In the genomic region with DNA sequence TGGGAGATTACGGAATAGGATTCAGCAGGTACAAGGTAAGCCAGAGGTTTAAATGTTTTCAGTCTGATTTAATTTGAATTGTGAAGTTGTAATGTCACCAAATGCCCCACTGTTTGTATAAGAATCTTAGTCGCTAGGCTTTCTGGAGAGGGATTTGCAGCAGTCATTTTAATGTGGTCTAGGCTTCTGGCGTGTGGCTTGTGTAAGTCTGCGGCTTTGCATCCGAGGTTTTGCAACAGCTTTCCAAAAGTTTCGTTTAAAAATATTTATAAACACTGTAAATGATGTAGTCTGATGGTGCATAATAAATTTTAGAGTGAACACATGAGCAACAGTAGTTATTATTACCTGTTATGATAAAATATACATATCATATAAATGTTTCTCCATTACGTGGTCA, we compare ENCODE assay signal across 28 cellular contexts. TPM values are rescaled to one million over a fixed set of nuclear protein-coding genes. Genes with fewer than 3 reads are reported as not detected.
"Had no signal": no experiment of that assay in that cellular context is flagged by ENCODE, and none has a peak within 500 bp of the region (broad histone marks: within the 10 kb centered on the region; RNA-seq: fewer than 3 reads in every experiment).

No MANE protein-coding gene starts in this region.

- H3K4me3 Mint-ChIP-seq: activated CD8-positive, alpha-beta T cell treated with anti-CD3 and anti-CD28 coated beads for 36 hours; activated naive CD4-positive, alpha-beta T cell treated with anti-CD3 and anti-CD28 coated beads, Interleukin-2, amount 50 U/mL, for 24 hours; activated naive CD8-positive, alpha-beta T cell treated with anti-CD3 and anti-CD28 coated beads, Interleukin-2, amount 50 U/mL, for 24 hours; activated T-cell treated with anti-CD3 and anti-CD28 coated beads, Interleukin-2, amount 50 U/mL, for 4 hours; activated T-helper 17 cell treated with anti-CD3 and anti-CD28 coated beads, Interleukin-2, amount 50 U/mL, for 72 hours; dendritic cell treated with granulocyte-macrophage colony-stimulating factor and Interleukin-4, amounts not matched to agents 40 ng/mL and 50 ng/mL, for 4 days; endodermal cell; natural killer cell treated with Interleukin-12 subunit alpha and Interleukin-12 subunit beta and Interleukin-15 and Interleukin-18, amount 100 ng/mL, for 72 hours; stimulated activated memory B cell treated with anti-CD40 and anti-IgM and Interleukin-4, amounts not matched to agents 10 μg/mL and 1 μg/mL and 100 μg/mL, for 72 hours; stimulated activated naive CD8-positive, alpha-beta T cell treated with anti-CD3 and anti-CD28 coated beads, Interleukin-15, amount 100 ng/mL, for 72 hours; type B pancreatic cell; WTC11 had no signal

- DNase-seq: activated CD4-positive, alpha-beta T cell treated with anti-CD3 and anti-CD28 coated beads, Interleukin-2, amount 50 U/mL, for 1 hour; activated CD8-positive, alpha-beta T cell treated with anti-CD3 and anti-CD28 coated beads for 36 hours; activated gamma-delta T cell treated with Interleukin-2 at 50 U/mL for 16 hours; activated naive CD8-positive, alpha-beta T cell treated with anti-CD3 and anti-CD28 coated beads, Interleukin-2, amount 50 U/mL, for 24 hours; activated T-cell treated with anti-CD3 and anti-CD28 coated beads, Interleukin-2, amount 50 U/mL, for 4 hours; central memory CD4-positive, alpha-beta T cell; endodermal cell; esophagus squamous epithelium; left ventricle myocardium inferior; mucosa of descending colon; right lobe of liver; stimulated activated CD4-positive, alpha-beta T cell treated with anti-CD3 and anti-CD28 coated beads, Interleukin-4, amount 100 ng/mL, for 4 hours; stimulated activated CD8-positive, alpha-beta memory T cell treated with anti-CD3 and anti-CD28 coated beads, Interleukin-4, amount 100 ng/mL, for 48 hours; stimulated activated naive CD8-positive, alpha-beta T cell treated with anti-CD3 and anti-CD28 coated beads, Interleukin-15, amount 100 ng/mL, for 72 hours; substantia nigra; uterus had no signal

- H3K27me3 ChIP-seq: breast epithelium, esophagus squamous epithelium, right lobe of liver, uterus had no signal

- H3K27me3 Mint-ChIP-seq: activated CD8-positive, alpha-beta T cell treated with anti-CD3 and anti-CD28 coated beads for 36 hours; activated naive CD4-positive, alpha-beta T cell treated with anti-CD3 and anti-CD28 coated beads, Interleukin-2, amount 50 U/mL, for 24 hours; activated naive CD8-positive, alpha-beta T cell treated with anti-CD3 and anti-CD28 coated beads, Interleukin-2, amount 50 U/mL, for 24 hours; activated T-helper 17 cell treated with anti-CD3 and anti-CD28 coated beads, Interleukin-2, amount 50 U/mL, for 72 hours; natural killer cell treated with Interleukin-12 subunit alpha and Interleukin-12 subunit beta and Interleukin-15 and Interleukin-18, amount 100 ng/mL, for 72 hours; stimulated activated naive CD8-positive, alpha-beta T cell treated with anti-CD3 and anti-CD28 coated beads, Interleukin-15, amount 100 ng/mL, for 72 hours; type B pancreatic cell had no signal

- H3K4me3 ChIP-seq: breast epithelium, esophagus squamous epithelium, left ventricle myocardium inferior, lung, mucosa of descending colon, right lobe of liver, skin epidermis, uterus had no signal

- H3K4me1 ChIP-seq: breast epithelium, left ventricle myocardium inferior, right lobe of liver, uterus had no signal

- H3K4me1 Mint-ChIP-seq: activated naive CD4-positive, alpha-beta T cell treated with anti-CD3 and anti-CD28 coated beads, Interleukin-2, amount 50 U/mL, for 24 hours; activated naive CD8-positive, alpha-beta T cell treated with anti-CD3 and anti-CD28 coated beads, Interleukin-2, amount 50 U/mL, for 24 hours; activated T-helper 17 cell treated with anti-CD3 and anti-CD28 coated beads, Interleukin-2, amount 50 U/mL, for 72 hours; stimulated activated memory B cell treated with anti-CD40 and anti-IgM and Interleukin-4, amounts not matched to agents 10 μg/mL and 1 μg/mL and 100 μg/mL, for 72 hours had no signal

- H3K36me3 ChIP-seq: breast epithelium, uterus had no signal

- ATAC-seq: activated CD8-positive, alpha-beta T cell treated with anti-CD3 and anti-CD28 coated beads for 36 hours; activated naive CD8-positive, alpha-beta T cell treated with anti-CD3 and anti-CD28 coated beads, Interleukin-2, amount 50 U/mL, for 24 hours; activated T-cell treated with anti-CD3 and anti-CD28 coated beads, Interleukin-2, amount 50 U/mL, for 4 hours; activated T-helper 17 cell treated with anti-CD3 and anti-CD28 coated beads, Interleukin-2, amount 50 U/mL, for 72 hours; mucosa of descending colon; natural killer cell treated with Interleukin-12 subunit alpha and Interleukin-12 subunit beta and Interleukin-15 and Interleukin-18, amount 100 ng/mL, for 72 hours; right lobe of liver; stimulated activated memory B cell treated with anti-CD40 and anti-IgM and Interleukin-4, amounts not matched to agents 10 μg/mL and 1 μg/mL and 100 μg/mL, for 72 hours; stimulated activated naive CD8-positive, alpha-beta T cell treated with anti-CD3 and anti-CD28 coated beads, Interleukin-15, amount 100 ng/mL, for 72 hours; WTC11 had no signal

- H3K27ac Mint-ChIP-seq: activated CD8-positive, alpha-beta T cell treated with anti-CD3 and anti-CD28 coated beads for 36 hours; activated naive CD4-positive, alpha-beta T cell treated with anti-CD3 and anti-CD28 coated beads, Interleukin-2, amount 50 U/mL, for 24 hours; activated naive CD8-positive, alpha-beta T cell treated with anti-CD3 and anti-CD28 coated beads, Interleukin-2, amount 50 U/mL, for 24 hours; activated T-helper 17 cell treated with anti-CD3 and anti-CD28 coated beads, Interleukin-2, amount 50 U/mL, for 72 hours; dendritic cell treated with granulocyte-macrophage colony-stimulating factor and Interleukin-4, amounts not matched to agents 40 ng/mL and 50 ng/mL, for 4 days; endodermal cell; natural killer cell treated with Interleukin-12 subunit alpha and Interleukin-12 subunit beta and Interleukin-15 and Interleukin-18, amount 100 ng/mL, for 72 hours; stimulated activated memory B cell treated with anti-CD40 and anti-IgM and Interleukin-4, amounts not matched to agents 10 μg/mL and 1 μg/mL and 100 μg/mL, for 72 hours; stimulated activated naive CD8-positive, alpha-beta T cell treated with anti-CD3 and anti-CD28 coated beads, Interleukin-15, amount 100 ng/mL, for 72 hours; type B pancreatic cell had no signal

- H3K9me3 Mint-ChIP-seq: activated CD8-positive, alpha-beta T cell treated with anti-CD3 and anti-CD28 coated beads for 36 hours; activated naive CD4-positive, alpha-beta T cell treated with anti-CD3 and anti-CD28 coated beads, Interleukin-2, amount 50 U/mL, for 24 hours; activated naive CD8-positive, alpha-beta T cell treated with anti-CD3 and anti-CD28 coated beads, Interleukin-2, amount 50 U/mL, for 24 hours; activated T-helper 17 cell treated with anti-CD3 and anti-CD28 coated beads, Interleukin-2, amount 50 U/mL, for 72 hours; endodermal cell; natural killer cell treated with Interleukin-12 subunit alpha and Interleukin-12 subunit beta and Interleukin-15 and Interleukin-18, amount 100 ng/mL, for 72 hours; type B pancreatic cell had no signal

- H3K27ac ChIP-seq: breast epithelium, esophagus squamous epithelium, left ventricle myocardium inferior, right lobe of liver, skin epidermis had no signal

- H3K9me3 ChIP-seq: breast epithelium, esophagus squamous epithelium, left ventricle myocardium inferior, mucosa of descending colon, right lobe of liver, uterus had no signal

RNA-seq across cellular contexts. Expression of gene BHLHA15, which starts 26.1 kb away (rescaled TPM):
- total RNA-seq: activated T-helper 17 cell treated with anti-CD3 and anti-CD28 coated beads, Interleukin-2, amount 50 U/mL, for 72 hours; left ventricle myocardium inferior; myocyte; osteocyte had no signal
